8 cellular contexts compared by ENCODE assay signal in the genomic region with DNA sequence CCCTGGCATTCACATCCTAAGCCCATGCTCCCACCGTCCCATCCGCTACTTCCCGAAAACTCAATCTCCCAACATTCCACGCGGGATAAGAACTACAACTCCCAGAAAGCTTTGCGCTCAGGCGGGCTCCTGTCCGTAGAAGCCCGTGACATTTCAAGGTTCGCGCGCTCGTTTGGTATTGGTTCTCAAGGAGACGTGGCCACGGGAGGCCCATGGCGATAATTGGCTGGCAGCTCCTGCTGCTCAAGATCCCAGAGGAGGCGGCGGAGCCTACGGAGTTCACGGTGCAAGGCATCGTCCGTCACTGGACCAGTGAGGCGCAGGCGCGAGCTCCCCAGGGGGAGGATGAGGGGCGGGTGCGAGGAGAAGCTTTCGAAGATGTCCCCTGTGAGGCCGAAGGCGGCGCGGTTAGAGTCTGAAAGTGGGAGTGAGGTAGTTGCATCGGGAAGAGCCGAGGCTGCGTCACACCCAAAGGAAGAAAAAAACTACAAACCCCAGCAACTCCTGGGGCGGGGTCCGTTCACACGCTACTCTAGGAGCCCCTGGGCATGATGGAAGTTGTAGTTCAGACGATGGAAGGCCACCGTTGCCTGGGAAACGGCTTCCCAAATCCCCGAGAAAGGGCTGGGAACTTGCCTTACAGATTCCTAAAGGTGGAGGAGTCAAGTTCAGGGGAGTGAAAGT.
DNase-seq lines count a peak whose midpoint lies in the region; ATAC-seq and TF ChIP-seq lines count a peak whose summit lies in the region.

No MANE protein-coding gene starts in this region.

- no peaks in the 10 kb centered on the region for H3K27me3 Mint-ChIP-seq in T-helper 1 cell treated with Interleukin-12 subunit alpha and Interleukin-12 subunit beta and Interleukin-4 antibody, amounts not matched to agents 30 μg/mL and 1 μg/mL, for 36 hours (ENCODE audit: low read depth)

- peak overlapping the region; percentile 82 for H3K4me3 ChIP-seq in retinal pigment epithelial cell (ENCODE audit: low read length)

- H3K4me1 Mint-ChIP-seq in T-helper 1 cell treated with Interleukin-12 subunit alpha and Interleukin-12 subunit beta and Interleukin-4 antibody, amounts not matched to agents 30 μg/mL and 1 μg/mL, for 36 hours (ENCODE audit: low read depth): peaks cover 22% of the 10 kb centered on the region

- DNase-seq in GM13977 (ENCODE audit: low spot score): peak; percentile 97
- DNase-seq in NCI-H1694 (lab: John Stamatoyannopoulos, UW): peak; percentile 99
- peak; percentile 76 to 100 (median 98) for DNase-seq in anterior cingulate cortex (lab: John Stamatoyannopoulos, UW)
- DNase-seq in hippocampal formation (lab: John Stamatoyannopoulos, UW): peak; percentile 98 to 99
- DNase-seq in retinal pigment epithelial cell (ENCODE audit: low read depth): peak; percentile 97
- DNase-seq in UCSD-AML1 (lab: John Stamatoyannopoulos, UW; ENCODE audit: unreplicated experiment): no peak

- in situ Hi-C loops in GM13977 (cut with MboI; ENCODE audit: low pct_unique_long_range_greater_than_20kb, low sequenced_read_pairs, unreplicated experiment): no loop called here

- peaks cover 8% of the 10 kb centered on the region for H3K36me3 Mint-ChIP-seq in T-helper 1 cell treated with Interleukin-12 subunit alpha and Interleukin-12 subunit beta and Interleukin-4 antibody, amounts not matched to agents 30 μg/mL and 1 μg/mL, for 36 hours (ENCODE audit: low read depth)

- ATAC-seq in HG02870 (IDR thresholded peaks at IDR 0.05; ENCODE audit: unreplicated experiment): peak; percentile 85

- TF ChIP-seq CTCF in GM13977 (IDR thresholded peaks at IDR 0.05; ENCODE audit: extremely low read depth, insufficient read depth, missing control alignments): no peak
- no peak for TF ChIP-seq CTCF in retinal pigment epithelial cell (conservative IDR thresholded peaks at IDR 0.05; ENCODE audit: low read depth, low read length)

- peak overlapping the region; percentile 99 for H3K27ac Mint-ChIP-seq in T-helper 1 cell treated with Interleukin-12 subunit alpha and Interleukin-12 subunit beta and Interleukin-4 antibody, amounts not matched to agents 30 μg/mL and 1 μg/mL, for 36 hours

- peaks cover 12% of the 10 kb centered on the region for H3K9me3 Mint-ChIP-seq in T-helper 1 cell treated with Interleukin-12 subunit alpha and Interleukin-12 subunit beta and Interleukin-4 antibody, amounts not matched to agents 30 μg/mL and 1 μg/mL, for 36 hours

- H3K4me3 Mint-ChIP-seq in T-helper 1 cell treated with Interleukin-12 subunit alpha and Interleukin-12 subunit beta and Interleukin-4 antibody, amounts not matched to agents 30 μg/mL and 1 μg/mL, for 36 hours: peak overlapping the region; percentile 94
